Comparison of ENCODE assay signal across 1 cellular context in genomic region chr22:17781319-17782031, GRCh38.
TF ChIP-seq lines count a peak whose summit lies in the region.

No MANE protein-coding gene starts in this region.

TF ChIP-seq in HepG2, 621 proteins besides CTCF, POLR2A, EP300 and RAD21 (continues in another document):
- TF ChIP-seq UBTF (CRISPR knock-in tag; IDR thresholded peaks at IDR 0.05) (peak; percentile 88), ZNF704 (CRISPR knock-in tag; IDR thresholded peaks at IDR 0.05; ENCODE audit: borderline replicate concordance) (no peak), TBX2 (CRISPR knock-in tag; IDR thresholded peaks at IDR 0.05; ENCODE audit: borderline replicate concordance) (peak; percentile 49; the same call in 1 of the 2 replicates), ZNF160 (CRISPR knock-in tag; IDR thresholded peaks at IDR 0.05) (no peak), ZNF746 (CRISPR knock-in tag; IDR thresholded peaks at IDR 0.05) (no peak), GTF3A (CRISPR knock-in tag; conservative IDR thresholded peaks at IDR 0.05) (no peak), CREBL2 (CRISPR knock-in tag; IDR thresholded peaks at IDR 0.05; ENCODE audit: borderline replicate concordance) (no peak), KDM5B (CRISPR knock-in tag; IDR thresholded peaks at IDR 0.05; ENCODE audit: borderline replicate concordance) (peak; percentile 31; the same call in 1 of the 2 replicates), NR2F1 (CRISPR knock-in tag; IDR thresholded peaks at IDR 0.05) (no peak), ZFX (CRISPR knock-in tag; IDR thresholded peaks at IDR 0.05; ENCODE audit: low read depth) (peak; percentile 65), SETDB1 (CRISPR knock-in tag; IDR thresholded peaks at IDR 0.05; ENCODE audit: borderline replicate concordance) (no peak), ZNF747 (CRISPR knock-in tag; IDR thresholded peaks at IDR 0.05; ENCODE audit: borderline replicate concordance) (peak; percentile 53; the same call in 1 of the 2 replicates), ZNF331 (CRISPR knock-in tag; IDR thresholded peaks at IDR 0.05) (peak; percentile 17; the same call in 1 of the 2 replicates), ZNF572 (CRISPR knock-in tag; IDR thresholded peaks at IDR 0.05) (peak; percentile 53; the same call in 1 of the 2 replicates), ZNF33B (CRISPR knock-in tag; IDR thresholded peaks at IDR 0.05) (0 out of 2 replicates have a peak, but pooled peaks have one; percentile 66), ATF2 (CRISPR knock-in tag; IDR thresholded peaks at IDR 0.05) (no peak), ZSCAN31 (CRISPR knock-in tag; IDR thresholded peaks at IDR 0.05; ENCODE audit: low read depth) (peak; percentile 42; the same call in 1 of the 2 replicates), ZNF609 (CRISPR knock-in tag; IDR thresholded peaks at IDR 0.05; ENCODE audit: borderline replicate concordance) (no peak), ZNF354B (CRISPR knock-in tag; IDR thresholded peaks at IDR 0.05) (no peak), PAXIP1 (CRISPR knock-in tag; conservative IDR thresholded peaks at IDR 0.05) (peak; percentile 48), NR2F6 (IDR thresholded peaks at IDR 0.05) (no peak), NR2F6 (CRISPR knock-in tag; IDR thresholded peaks at IDR 0.05) (0 out of 2 replicates have a peak, but pooled peaks have one; percentile 26), ZBTB7B (CRISPR knock-in tag; IDR thresholded peaks at IDR 0.05) (peak; percentile 52; the same call in 1 of the 2 replicates), PTBP1 (IDR thresholded peaks at IDR 0.05; ENCODE audit: low read depth, low read length, poor library complexity, severe bottlenecking) (no peak), ZNF780A (CRISPR knock-in tag; IDR thresholded peaks at IDR 0.05) (no peak), TCF7L2 (IDR thresholded peaks at IDR 0.05; ENCODE audit: low read depth, low read length) (no peak), HNRNPUL1 (IDR thresholded peaks at IDR 0.05; ENCODE audit: low read depth, low read length) (no peak), ZNF501 (CRISPR knock-in tag; IDR thresholded peaks at IDR 0.05) (peak; percentile 78), ZNF180 (CRISPR knock-in tag; IDR thresholded peaks at IDR 0.05; ENCODE audit: borderline replicate concordance, low read depth) (no peak), MXD3 (CRISPR knock-in tag; IDR thresholded peaks at IDR 0.05) (peak; percentile 31; the same call in 1 of the 2 replicates), HNRNPLL (IDR thresholded peaks at IDR 0.05; ENCODE audit: low read depth, low read length, poor library complexity, severe bottlenecking) (no peak), ISX (CRISPR knock-in tag; conservative IDR thresholded peaks at IDR 0.05) (no peak), ZNF468 (CRISPR knock-in tag; IDR thresholded peaks at IDR 0.05) (no peak), HDAC2 (CRISPR knock-in tag; IDR thresholded peaks at IDR 0.05) (peak; percentile 12; the same call in 1 of the 2 replicates), TRIM22 (IDR thresholded peaks at IDR 0.05) (no peak), SRSF4 (IDR thresholded peaks at IDR 0.05; ENCODE audit: low read depth, low read length, poor library complexity, severe bottlenecking) (no peak), IKZF4 (CRISPR knock-in tag; IDR thresholded peaks at IDR 0.05; ENCODE audit: borderline replicate concordance, low read depth, not compliant biosample characterization) (peak; percentile 29), LCORL (IDR thresholded peaks at IDR 0.05) (no peak), LCORL (CRISPR knock-in tag; IDR thresholded peaks at IDR 0.05) (0 out of 2 replicates have a peak, but pooled peaks have one; percentile 60), ZNF550 (CRISPR knock-in tag; IDR thresholded peaks at IDR 0.05; ENCODE audit: borderline replicate concordance) (no peak), KDM3A (CRISPR knock-in tag; IDR thresholded peaks at IDR 0.05; ENCODE audit: low read depth) (no peak), ZNF782 (CRISPR knock-in tag; IDR thresholded peaks at IDR 0.05; ENCODE audit: borderline replicate concordance) (no peak), SOX6 (IDR thresholded peaks at IDR 0.05) (no peak), SOX6 (CRISPR knock-in tag; IDR thresholded peaks at IDR 0.05) (peak; percentile 18; the same call in 1 of the 2 replicates), NFIC (IDR thresholded peaks at IDR 0.05; ENCODE audit: low read length) (no peak), ZNF598 (CRISPR knock-in tag; IDR thresholded peaks at IDR 0.05; ENCODE audit: borderline replicate concordance) (0 out of 2 replicates have a peak, but pooled peaks have one; percentile 54), ZNF362 (CRISPR knock-in tag; IDR thresholded peaks at IDR 0.05; ENCODE audit: borderline replicate concordance) (no peak), ZSCAN21 (CRISPR knock-in tag; IDR thresholded peaks at IDR 0.05; ENCODE audit: borderline replicate concordance) (no peak; the same call in 1 of the 2 replicates), SOX13 (IDR thresholded peaks at IDR 0.05) (no peak), SOX13 (CRISPR knock-in tag; conservative IDR thresholded peaks at IDR 0.05 in 1 of 2, IDR thresholded peaks at IDR 0.05 in 1 of 2) (peak in 1 of 2 experiments; percentile 49; a peak in 1 of 4 replicates), TGIF2 (CRISPR knock-in tag; IDR thresholded peaks at IDR 0.05) (0 out of 2 replicates have a peak, but pooled peaks have one; percentile 32), RXRA (CRISPR knock-in tag; IDR thresholded peaks at IDR 0.05) (peak; percentile 41; the same call in 1 of the 2 replicates), ZNF143 (CRISPR knock-in tag; IDR thresholded peaks at IDR 0.05) (no peak), ZNF570 (CRISPR knock-in tag; IDR thresholded peaks at IDR 0.05; ENCODE audit: borderline replicate concordance) (no peak), FOXJ3 (CRISPR knock-in tag; IDR thresholded peaks at IDR 0.05; ENCODE audit: borderline replicate concordance) (no peak), ZNF83 (CRISPR knock-in tag; IDR thresholded peaks at IDR 0.05; ENCODE audit: borderline replicate concordance) (0 out of 2 replicates have a peak, but pooled peaks have one; percentile 11)
